ENCODE assay signal across 8 cellular contexts in the genomic region with DNA sequence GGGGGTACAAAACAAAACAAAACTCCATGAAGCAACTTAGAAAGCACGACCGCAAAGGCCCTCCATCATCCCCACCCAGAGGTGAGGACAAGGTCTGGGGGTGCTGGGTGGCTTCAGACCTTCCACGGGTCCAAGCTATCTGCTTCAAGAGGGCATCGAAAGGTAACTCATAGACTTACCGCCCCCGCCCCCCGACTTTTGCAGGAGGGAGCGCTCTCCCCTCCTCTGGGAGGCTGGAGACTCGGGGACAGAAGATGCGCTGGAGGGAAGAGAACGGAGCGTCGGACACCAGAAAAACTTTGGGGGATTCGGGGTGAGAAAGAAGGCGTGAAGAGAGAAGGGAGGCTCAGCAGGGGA. TPM values are rescaled to one million over a fixed set of nuclear protein-coding genes. Genes with fewer than 3 reads are reported as not detected.
DNase-seq lines count a peak whose midpoint lies in the region; ATAC-seq and TF ChIP-seq lines count a peak whose summit lies in the region.

No MANE protein-coding gene starts in this region.

- WGBS in endodermal cell (ENCODE audit: insufficient coverage in 1 of 2, insufficient read length in 1 of 2), 2 experiments = 7 to 22% methylated on average over 7 to 10 of the region's 15 CpGs

- H3K27ac Mint-ChIP-seq in endodermal cell (peak overlapping the region; percentile 48), osteocyte (ENCODE audit: unreplicated experiment) (peak overlapping the region; percentile 91)

- H3K36me3 Mint-ChIP-seq in endodermal cell (ENCODE audit: low read depth) = peaks cover 4% of the 10 kb centered on the region
- peaks cover 3% of the 10 kb centered on the region for H3K36me3 Mint-ChIP-seq in osteocyte (ENCODE audit: unreplicated experiment)

- no peaks in the 10 kb centered on the region for H3K9me3 Mint-ChIP-seq in endodermal cell
- H3K9me3 Mint-ChIP-seq in osteocyte (ENCODE audit: unreplicated experiment) = no peaks in the 10 kb centered on the region

- H3K4me1 Mint-ChIP-seq in endodermal cell (peaks cover 24% of the 10 kb centered on the region), osteocyte (ENCODE audit: unreplicated experiment) (peaks cover 58% of the 10 kb centered on the region)

- no peak overlapping the region for H3K9ac ChIP-seq in endodermal cell (ENCODE audit: extremely low read depth, low read length, poor library complexity, severe bottlenecking)

- H3K4me3 Mint-ChIP-seq in endodermal cell (peak overlapping the region; percentile 79), osteocyte (ENCODE audit: unreplicated experiment) (peak overlapping the region; percentile 91)

- H3K36me3 ChIP-seq in SJCRH30 (no peaks in the 10 kb centered on the region), endodermal cell (ENCODE audit: control insufficient read depth, insufficient read depth, low read length) (no peaks in the 10 kb centered on the region)

- H3K4me3 ChIP-seq in SJCRH30 (peak overlapping the region; percentile 94), endodermal cell (ENCODE audit: low read length) (peak overlapping the region; percentile 69)

- ATAC-seq in GM21447 (IDR thresholded peaks at IDR 0.05; ENCODE audit: unreplicated experiment) (peak; percentile 13), GM21737 (IDR thresholded peaks at IDR 0.05; ENCODE audit: unreplicated experiment) (no peak)

- H3K27ac ChIP-seq in SJCRH30 = no peak overlapping the region
- H3K27ac ChIP-seq in endodermal cell (ENCODE audit: low read depth, low read length) = no peak overlapping the region

- no peak for DNase-seq in SJCRH30
- no peak for DNase-seq in endodermal cell
- DNase-seq in osteocyte (ENCODE audit: extremely low spot score, unreplicated experiment) = no peak
- no peak for DNase-seq in anterior cingulate cortex (lab: John Stamatoyannopoulos, UW)
- no peak for DNase-seq in NCI-H1436 (lab: John Stamatoyannopoulos, UW)
- no peak for DNase-seq in NCI-H2029 (lab: John Stamatoyannopoulos, UW)

- peaks cover 16% of the 10 kb centered on the region; the same call in 1 of the 2 replicates for H3K4me1 ChIP-seq in SJCRH30
- peaks cover 7% of the 10 kb centered on the region for H3K4me1 ChIP-seq in endodermal cell (ENCODE audit: control insufficient read depth, insufficient read depth, low read length)

- no peak for TF ChIP-seq CTCF in endodermal cell (conservative IDR thresholded peaks at IDR 0.05)
- TF ChIP-seq CTCF in osteocyte (IDR thresholded peaks at IDR 0.05) = no peak

- H3K27me3 ChIP-seq in SJCRH30 (no peaks in the 10 kb centered on the region), endodermal cell (ENCODE audit: control insufficient read depth, insufficient read depth, low read length, poor library complexity, severe bottlenecking) (no peaks in the 10 kb centered on the region)

- H3K9me3 ChIP-seq in SJCRH30 (replicated peaks) (0 out of 2 replicates have a peak, but pooled peaks cover 2% of the 10 kb centered on the region), endodermal cell (ENCODE audit: control insufficient read depth, low read length) (no peaks in the 10 kb centered on the region)

- H3K27me3 Mint-ChIP-seq in endodermal cell (ENCODE audit: insufficient read depth) (no peaks in the 10 kb centered on the region), osteocyte (ENCODE audit: unreplicated experiment) (no peaks in the 10 kb centered on the region)

RNA-seq across cellular contexts. Expression of a gene that starts 0.3 kb away (rescaled TPM):
- total RNA-seq in SJCRH30 (2014; rRNA removed; shearing (Covaris generic)) = 12.5 and 13.7 TPM in 2 replicates
- total RNA-seq in endodermal cell (10 to 100 TPM; 15.0 to 19.5 TPM), osteocyte (37.5 and 38.0 TPM in 2 replicates)
- 23.9 TPM for polyA plus RNA-seq in endodermal cell (2013, experiment 1 of 2)
- 24.2 TPM for polyA plus RNA-seq in endodermal cell (2013, experiment 2 of 2)
